In genomic region chr17:56834380-56835258, GRCh38 we compare ENCODE assay signal across 8 cellular contexts. TPM values are rescaled to one million over a fixed set of nuclear protein-coding genes. Genes with fewer than 3 reads are reported as not detected.
DNase-seq lines count a peak whose midpoint lies in the region; ATAC-seq and TF ChIP-seq lines count a peak whose summit lies in the region.

No MANE protein-coding gene starts in this region.

- peaks cover 28% of the 10 kb centered on the region for H3K4me1 Mint-ChIP-seq in nephron

- no peaks in the 10 kb centered on the region for H3K9me3 Mint-ChIP-seq in nephron

- peak overlapping the region; percentile 64 to 72 for H3K4me3 ChIP-seq in esophagus (ENCODE audit: low read depth in 1 of 2, low read length in 2 of 2)

- no peaks in the 10 kb centered on the region for H3K9me3 ChIP-seq in esophagus (ENCODE audit: control insufficient read depth in 2 of 2, insufficient read depth in 1 of 2, low read depth in 1 of 2, low read length in 1 of 2)

- no peaks in the 10 kb centered on the region for H3K36me3 ChIP-seq in esophagus (ENCODE audit: control insufficient read depth in 2 of 2, insufficient read depth in 2 of 2, low read length in 1 of 2)

- H3K27me3 ChIP-seq in esophagus (ENCODE audit: control insufficient read depth in 1 of 2, insufficient read depth in 2 of 2, low read length in 2 of 2) = no peaks in the 10 kb centered on the region

- H3K4me1 ChIP-seq in esophagus (ENCODE audit: control insufficient read depth in 2 of 2, insufficient read depth in 2 of 2, low read length in 1 of 2) = peaks cover 0 to 7% of the 10 kb centered on the region in 2 donors

- ATAC-seq in HG03095 (IDR thresholded peaks at IDR 0.05; ENCODE audit: unreplicated experiment) = peak; percentile 30
- peak; percentile 28 for ATAC-seq in stimulated activated naive CD8-positive, alpha-beta T cell treated with anti-CD3 and anti-CD28 coated beads, Interleukin-15, Interleukin-2, amounts not matched to agents 100 U/mL and 50 U/mL, for 24 hours

- 3 to 4% methylated on average over 63 to 81 of the region's 81 CpGs for WGBS in esophagus, 2 donors

- peak overlapping the region; percentile 86 to 88 (median 87) for H3K4me3 Mint-ChIP-seq in nephron

- peak overlapping the region; percentile 70 to 82 for H3K27ac ChIP-seq in esophagus (ENCODE audit: low read depth in 2 of 2, low read length in 1 of 2)

- peaks cover 10% of the 10 kb centered on the region for H3K27me3 Mint-ChIP-seq in nephron (ENCODE audit: low read depth)

- DNase-seq in NK-92 treated with Interleukin-12 subunit alpha and Interleukin-12 subunit beta, amount 100 ng/mL, for 24 hours (lab: John Stamatoyannopoulos, UW) = peak; percentile 71
- DNase-seq in NK-92 (lab: John Stamatoyannopoulos, UW; ENCODE audit: unreplicated experiment) = no peak
- DNase-seq in NCI-H748 treated with DMSO at 0.1 percent for 48 hours (lab: John Stamatoyannopoulos, UW) = peak; percentile 33
- peak; percentile 44 for DNase-seq in activated T-cell treated with anti-CD3 and anti-CD28 coated beads for 4 hours
- DNase-seq in stimulated activated naive CD8-positive, alpha-beta T cell treated with anti-CD3 and anti-CD28 coated beads, Interleukin-15, Interleukin-2, amounts not matched to agents 100 U/mL and 50 U/mL, for 24 hours = peak; percentile 71

- H3K36me3 Mint-ChIP-seq in nephron (ENCODE audit: low read depth) = peaks cover 17% of the 10 kb centered on the region

- H3K27ac Mint-ChIP-seq in nephron = peak overlapping the region in 2 of 3 experiments; percentile 37 to 50

- TF ChIP-seq CTCF in nephron (IDR thresholded peaks at IDR 0.05; ENCODE audit: unreplicated experiment in 3 of 3) = peak in 1 of 3 experiments; percentile 11

RNA-seq across cellular contexts. Expression of gene DGKE, which starts 0.7 kb away (rescaled TPM):
- 1 to 10 TPM; 1.3 to 1.6 TPM for polyA plus RNA-seq in esophagus

RNA-seq across cellular contexts. Expression of gene C17orf67, which starts 0.9 kb away (rescaled TPM):
- polyA plus RNA-seq in esophagus = 1 to 10 TPM in 1 of 2 donors, under 1 TPM in 1; 0.44 to 2.1 TPM
